In the genomic region with DNA sequence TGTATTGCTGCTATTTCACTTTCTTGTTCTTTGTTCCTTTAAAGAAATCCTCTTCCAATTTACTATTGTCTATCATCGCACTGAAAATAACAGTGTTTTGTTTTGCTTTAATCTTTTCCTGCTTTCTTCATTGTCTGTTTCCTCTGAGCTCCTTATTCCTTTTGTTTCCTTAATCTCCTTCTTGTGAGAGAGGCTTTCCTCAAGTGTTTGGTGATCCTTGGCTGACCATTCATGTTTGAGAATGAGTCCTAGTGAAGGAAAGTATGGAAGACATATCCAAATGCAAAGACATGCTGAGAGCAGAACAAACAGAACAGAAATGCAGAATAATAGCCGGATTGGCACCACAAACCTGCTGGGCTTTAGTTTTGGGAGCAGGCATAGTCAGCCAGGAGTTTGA, we compare ENCODE assay signal across 23 cellular contexts. TPM values are rescaled to one million over a fixed set of nuclear protein-coding genes. Genes with fewer than 3 reads are reported as not detected.
DNase-seq lines count a peak whose midpoint lies in the region; ATAC-seq and TF ChIP-seq lines count a peak whose summit lies in the region.
"Had no signal": no experiment of that assay in that cellular context is flagged by ENCODE, and none has a peak within 500 bp of the region (broad histone marks: within the 10 kb centered on the region; RNA-seq: fewer than 3 reads in every experiment).

No MANE protein-coding gene starts in this region.

- H3K27ac Mint-ChIP-seq in endodermal cell = peak overlapping the region; percentile 6
- H3K27ac Mint-ChIP-seq in progenitor cell of endocrine pancreas = no peak overlapping the region
- H3K27ac Mint-ChIP-seq: CD4-positive, alpha-beta memory T cell had no signal

- H3K27me3 ChIP-seq in HUES48 (ENCODE audit: control insufficient read depth, insufficient read depth, low read length) (no peaks in the 10 kb centered on the region), endodermal cell (ENCODE audit: control insufficient read depth, insufficient read depth, low read length, poor library complexity, severe bottlenecking) (no peaks in the 10 kb centered on the region), left lung (no peaks in the 10 kb centered on the region), MG63 (no peaks in the 10 kb centered on the region)
- H3K27me3 ChIP-seq: BLaER1 treated with 17β-estradiol and CSF1 and Interleukin-3, amounts not matched to agents 10 nM and 100 nM; SJSA1 had no signal

- H3K9me3 Mint-ChIP-seq in endodermal cell = peaks cover 25% of the 10 kb centered on the region
- peaks cover 10% of the 10 kb centered on the region for H3K9me3 Mint-ChIP-seq in progenitor cell of endocrine pancreas (ENCODE audit: low read depth)

- H3K4me3 ChIP-seq in HUES48 (ENCODE audit: low read depth, low read length) (no peak overlapping the region), endodermal cell (ENCODE audit: low read length) (peak overlapping the region; percentile 19), left lung (no peak overlapping the region), MG63 (no peak overlapping the region)
- H3K4me3 ChIP-seq: BLaER1 treated with 17β-estradiol and CSF1 and Interleukin-3, amounts not matched to agents 10 nM and 100 nM; K562; SJSA1 had no signal

- peak; percentile 39 for ATAC-seq in left lung
- ATAC-seq: HepG2, K562, Right ventricle myocardium inferior had no signal

- no peak for DNase-seq in endodermal cell
- DNase-seq in left lung = no peak
- no peak for DNase-seq in NCI-H1930 (lab: John Stamatoyannopoulos, UW)
- DNase-seq in MG63 = no peak
- DNase-seq in progenitor cell of endocrine pancreas (ENCODE audit: low spot score, unreplicated experiment) = no peak
- no peak for DNase-seq in DMS153 treated with DMSO at 0.1 percent for 48 hours (lab: John Stamatoyannopoulos, UW; ENCODE audit: unreplicated experiment)
- DNase-seq: Calu3; CD4-positive, alpha-beta memory T cell; DMS153; GOT3; MM.1S; NCI-H1048; NCI-H1436; NCI-H2029; NCI-H2171; NCI-H526; OCI-M1 had no signal

- H3K9ac ChIP-seq in HUES48 (ENCODE audit: low read depth, low read length) (no peak overlapping the region), endodermal cell (ENCODE audit: extremely low read depth, low read length, poor library complexity, severe bottlenecking) (no peak overlapping the region)
- H3K9ac ChIP-seq: BLaER1 treated with 17β-estradiol and CSF1 and Interleukin-3, amounts not matched to agents 10 nM and 100 nM had no signal

- H3K36me3 ChIP-seq in HUES48 (ENCODE audit: control insufficient read depth, insufficient read depth, low read length) (no peaks in the 10 kb centered on the region), endodermal cell (ENCODE audit: control insufficient read depth, insufficient read depth, low read length) (no peaks in the 10 kb centered on the region), left lung (no peaks in the 10 kb centered on the region), MG63 (no peaks in the 10 kb centered on the region)
- H3K36me3 ChIP-seq: BLaER1 treated with 17β-estradiol and CSF1 and Interleukin-3, amounts not matched to agents 10 nM and 100 nM; SJSA1 had no signal

- H3K27ac ChIP-seq in HUES48 (ENCODE audit: low read depth, low read length) (peak overlapping the region; percentile 78), endodermal cell (ENCODE audit: low read depth, low read length) (no peak overlapping the region), left lung (no peak overlapping the region)
- H3K27ac ChIP-seq: BLaER1 treated with 17β-estradiol and CSF1 and Interleukin-3, amounts not matched to agents 10 nM and 100 nM; SJSA1 had no signal

- H3K4me1 Mint-ChIP-seq in endodermal cell (peaks cover 24% of the 10 kb centered on the region), progenitor cell of endocrine pancreas (ENCODE audit: low read depth) (no peaks in the 10 kb centered on the region)
- H3K4me1 Mint-ChIP-seq: CD4-positive, alpha-beta memory T cell had no signal

- TF ChIP-seq CTCF in endodermal cell (conservative IDR thresholded peaks at IDR 0.05) (no peak), left lung (IDR thresholded peaks at IDR 0.05) (no peak), progenitor cell of endocrine pancreas (IDR thresholded peaks at IDR 0.05; ENCODE audit: unreplicated experiment) (no peak)

- H3K27me3 Mint-ChIP-seq in endodermal cell (ENCODE audit: insufficient read depth) = no peaks in the 10 kb centered on the region
- H3K27me3 Mint-ChIP-seq in progenitor cell of endocrine pancreas = no peaks in the 10 kb centered on the region

- peaks cover 20% of the 10 kb centered on the region for H3K4me1 ChIP-seq in HUES48 (ENCODE audit: control insufficient read depth, insufficient read depth, low read length)
- no peaks in the 10 kb centered on the region for H3K4me1 ChIP-seq in endodermal cell (ENCODE audit: control insufficient read depth, insufficient read depth, low read length)
- H3K4me1 ChIP-seq in left lung = no peaks in the 10 kb centered on the region
- H3K4me1 ChIP-seq: BLaER1 treated with 17β-estradiol and CSF1 and Interleukin-3, amounts not matched to agents 10 nM and 100 nM; SJSA1 had no signal

- no peaks in the 10 kb centered on the region for H3K9me3 ChIP-seq in HUES48 (ENCODE audit: control insufficient read depth, insufficient read depth, low read length)
- peaks cover 12% of the 10 kb centered on the region for H3K9me3 ChIP-seq in endodermal cell (ENCODE audit: control insufficient read depth, low read length)
- H3K9me3 ChIP-seq in left lung = no peaks in the 10 kb centered on the region
- no peaks in the 10 kb centered on the region for H3K9me3 ChIP-seq in MG63
- H3K9me3 ChIP-seq: SJSA1 had no signal

- intact Hi-C loops in left lung (cut with DNase I) = no loop called here

- 17 to 30% methylated on average over 1 to 2 of the region's 2 CpGs for WGBS in endodermal cell (ENCODE audit: insufficient coverage in 1 of 2, insufficient read length in 1 of 2), 2 experiments

- H3K4me3 Mint-ChIP-seq in endodermal cell = no peak overlapping the region
- no peak overlapping the region for H3K4me3 Mint-ChIP-seq in progenitor cell of endocrine pancreas (ENCODE audit: low read depth)
- H3K4me3 Mint-ChIP-seq: CD4-positive, alpha-beta memory T cell had no signal

- H3K36me3 Mint-ChIP-seq in endodermal cell (ENCODE audit: low read depth) = peaks cover 11% of the 10 kb centered on the region
- no peaks in the 10 kb centered on the region for H3K36me3 Mint-ChIP-seq in progenitor cell of endocrine pancreas (ENCODE audit: insufficient read depth)
- H3K36me3 Mint-ChIP-seq: CD4-positive, alpha-beta memory T cell had no signal

RNA-seq across cellular contexts. Expression of a gene that starts 42.0 kb away (rescaled TPM):
- total RNA-seq in endodermal cell = 10 to 100 TPM; 13.7 to 25.8 TPM
- 3.3 TPM for polyA plus RNA-seq in endodermal cell (2013, experiment 1 of 2)
- polyA plus RNA-seq in endodermal cell (2013, experiment 2 of 2) = 2.7 TPM
- 10 to 100 TPM; 16.8 to 37.4 TPM for total RNA-seq in left lung
- total RNA-seq in MG63 (2014; rRNA removed; shearing (Covaris generic); ENCODE audit: low replicate concordance) = not detected in 2 replicates
- 3.6 and 3.7 TPM in 2 replicates for total RNA-seq in progenitor cell of endocrine pancreas
- total RNA-seq: HepG2, K562, SJSA1 had no signal
- polyA plus RNA-seq: HepG2, K562 had no signal
